In the genomic region with DNA sequence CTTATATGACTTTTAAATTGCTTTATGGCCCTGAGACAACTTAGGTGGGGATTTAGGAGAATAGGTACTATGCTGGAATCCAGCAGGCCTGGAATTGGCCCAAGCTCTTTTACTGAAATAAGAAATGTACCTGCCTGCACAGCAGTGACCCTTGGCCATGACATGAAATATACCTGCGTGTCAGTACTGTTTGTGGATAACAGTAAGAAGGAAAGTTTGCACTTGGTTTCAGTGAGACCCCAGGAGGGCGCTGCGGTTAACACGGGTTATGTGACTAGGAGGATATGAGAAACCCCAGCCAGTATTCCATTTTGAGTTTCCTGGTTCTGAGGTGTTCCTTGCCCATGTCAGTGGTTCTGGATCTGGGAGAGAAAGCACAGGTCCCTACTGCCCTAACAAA, we compare ENCODE assay signal across 11 cellular contexts. TPM values are rescaled to one million over a fixed set of nuclear protein-coding genes. Genes with fewer than 3 reads are reported as not detected.
DNase-seq lines count a peak whose midpoint lies in the region; ATAC-seq and TF ChIP-seq lines count a peak whose summit lies in the region.
"Had no signal": no experiment of that assay in that cellular context is flagged by ENCODE, and none has a peak within 500 bp of the region (broad histone marks: within the 10 kb centered on the region; RNA-seq: fewer than 3 reads in every experiment).

No MANE protein-coding gene starts in this region.

- peaks cover 6% of the 10 kb centered on the region for H3K36me3 Mint-ChIP-seq in CD4-positive, CD25-positive, alpha-beta regulatory T cell
- H3K36me3 Mint-ChIP-seq in IgD-negative memory B cell, result no peaks in the 10 kb centered on the region

- H3K4me1 Mint-ChIP-seq in CD4-positive, CD25-positive, alpha-beta regulatory T cell, result peaks cover 46 to 95% (median 75%) of the 10 kb centered on the region in 4 donors
- peaks cover 44 to 74% (median 67%) of the 10 kb centered on the region in 3 donors for H3K4me1 Mint-ChIP-seq in IgD-negative memory B cell

- H3K36me3 ChIP-seq in CD4-positive, CD25-positive, alpha-beta regulatory T cell (ENCODE audit: control insufficient read depth, insufficient read depth, low read length), result no peaks in the 10 kb centered on the region
- no peaks in the 10 kb centered on the region for H3K36me3 ChIP-seq in effector memory CD4-positive, alpha-beta T cell (ENCODE audit: control insufficient read depth, insufficient read depth, low read length)
- H3K36me3 ChIP-seq in WERI-Rb-1, result no peaks in the 10 kb centered on the region
- H3K36me3 ChIP-seq: gastroesophageal sphincter had no signal

- no peak for DNase-seq in CD4-positive, CD25-positive, alpha-beta regulatory T cell
- DNase-seq in effector memory CD4-positive, alpha-beta T cell, result no peak
- no peak for DNase-seq in hippocampal formation (lab: John Stamatoyannopoulos, UW)
- DNase-seq in NCI-H82 treated with DMSO at 0.1 percent for 48 hours (lab: John Stamatoyannopoulos, UW; ENCODE audit: unreplicated experiment), result no peak
- no peak for DNase-seq in WERI-Rb-1
- DNase-seq: NCI-H2107 had no signal

- no peaks in the 10 kb centered on the region for H3K27me3 Mint-ChIP-seq in CD4-positive, CD25-positive, alpha-beta regulatory T cell
- peaks cover 2% of the 10 kb centered on the region for H3K27me3 Mint-ChIP-seq in IgD-negative memory B cell

- no peaks in the 10 kb centered on the region for H3K9me3 Mint-ChIP-seq in CD4-positive, CD25-positive, alpha-beta regulatory T cell
- no peaks in the 10 kb centered on the region for H3K9me3 Mint-ChIP-seq in IgD-negative memory B cell

- H3K27ac ChIP-seq in CD4-positive, CD25-positive, alpha-beta regulatory T cell (ENCODE audit: insufficient read depth, low read length, poor library complexity, severe bottlenecking), result peak overlapping the region; percentile 79
- peak overlapping the region; percentile 78 for H3K27ac ChIP-seq in effector memory CD4-positive, alpha-beta T cell (ENCODE audit: insufficient read depth, low read length, poor library complexity, severe bottlenecking)
- H3K27ac ChIP-seq in WERI-Rb-1, result no peak overlapping the region
- H3K27ac ChIP-seq: C4-2B, gastroesophageal sphincter had no signal

- ATAC-seq in CD4-positive, CD25-positive, alpha-beta regulatory T cell (ENCODE audit: low read depth in 2 of 2), result no peak
- ATAC-seq in GM19397 (IDR thresholded peaks at IDR 0.05; ENCODE audit: unreplicated experiment) (peak; percentile 52), GM18907 (IDR thresholded peaks at IDR 0.05; ENCODE audit: unreplicated experiment) (no peak)
- ATAC-seq: gastroesophageal sphincter had no signal

- H3K9me3 ChIP-seq in CD4-positive, CD25-positive, alpha-beta regulatory T cell (ENCODE audit: control insufficient read depth in 2 of 2, low read length in 2 of 2), result no peaks in the 10 kb centered on the region
- H3K9me3 ChIP-seq in effector memory CD4-positive, alpha-beta T cell (ENCODE audit: control insufficient read depth, low read length), result no peaks in the 10 kb centered on the region
- peaks cover 1% of the 10 kb centered on the region for H3K9me3 ChIP-seq in WERI-Rb-1 (ENCODE audit: severe bottlenecking)
- H3K9me3 ChIP-seq: gastroesophageal sphincter had no signal

- peak overlapping the region; percentile 53 to 92 (median 89) for H3K27ac Mint-ChIP-seq in CD4-positive, CD25-positive, alpha-beta regulatory T cell
- H3K27ac Mint-ChIP-seq in IgD-negative memory B cell, result peak overlapping the region; percentile 60 to 80 (median 74)

- no peaks in the 10 kb centered on the region for H3K27me3 ChIP-seq in CD4-positive, CD25-positive, alpha-beta regulatory T cell (ENCODE audit: control insufficient read depth, insufficient read depth, low read length)
- H3K27me3 ChIP-seq in effector memory CD4-positive, alpha-beta T cell (replicated peaks; ENCODE audit: control insufficient read depth, insufficient read depth, low read length, poor library complexity, severe bottlenecking), result no peaks in the 10 kb centered on the region
- H3K27me3 ChIP-seq in WERI-Rb-1 (ENCODE audit: insufficient read depth, low read depth, severe bottlenecking), result peaks cover 10% of the 10 kb centered on the region
- H3K27me3 ChIP-seq: gastroesophageal sphincter had no signal

- peak overlapping the region; percentile 82 to 95 (median 92) for H3K4me3 Mint-ChIP-seq in CD4-positive, CD25-positive, alpha-beta regulatory T cell
- H3K4me3 Mint-ChIP-seq in IgD-negative memory B cell, result peak overlapping the region in 3 of 4 donors; percentile 47 to 96 (median 65)

- peak overlapping the region; percentile 86 for H3K4me3 ChIP-seq in CD4-positive, CD25-positive, alpha-beta regulatory T cell (ENCODE audit: low read depth, low read length)
- H3K4me3 ChIP-seq in effector memory CD4-positive, alpha-beta T cell (ENCODE audit: insufficient read depth, low read depth, low read length, poor library complexity, severe bottlenecking), result no peak overlapping the region
- no peak overlapping the region for H3K4me3 ChIP-seq in WERI-Rb-1 (ENCODE audit: low read depth, low read length)
- H3K4me3 ChIP-seq: gastroesophageal sphincter had no signal

- H3K4me1 ChIP-seq in CD4-positive, CD25-positive, alpha-beta regulatory T cell (ENCODE audit: control insufficient read depth, insufficient read depth, low read length, poor library complexity, severe bottlenecking), result peaks cover 70% of the 10 kb centered on the region
- peaks cover 25% of the 10 kb centered on the region for H3K4me1 ChIP-seq in effector memory CD4-positive, alpha-beta T cell (ENCODE audit: control insufficient read depth, insufficient read depth, low read length, poor library complexity, severe bottlenecking)

- no peak for TF ChIP-seq CTCF in WERI-Rb-1 (IDR thresholded peaks at IDR 0.05; ENCODE audit: low read depth, low read length)

RNA-seq across cellular contexts. Expression of gene MTM1, which starts 5.3 kb away (rescaled TPM):
- total RNA-seq in CD4-positive, CD25-positive, alpha-beta regulatory T cell, result 31.9 TPM
- polyA plus RNA-seq in CD4-positive, CD25-positive, alpha-beta regulatory T cell, result 10 to 100 TPM; 19.3 to 23.2 (median 21.8) TPM
- polyA plus RNA-seq in IgD-negative memory B cell, result 15.0 TPM
